In genomic region chr3:100641471-100642032, GRCh38 we compare ENCODE assay signal across 13 cellular contexts. TPM values are rescaled to one million over a fixed set of nuclear protein-coding genes. Genes with fewer than 3 reads are reported as not detected.
DNase-seq lines count a peak whose midpoint lies in the region; ATAC-seq and TF ChIP-seq lines count a peak whose summit lies in the region.
"Had no signal": no experiment of that assay in that cellular context is flagged by ENCODE, and none has a peak within 500 bp of the region (broad histone marks: within the 10 kb centered on the region; RNA-seq: fewer than 3 reads in every experiment).

No MANE protein-coding gene starts in this region.

- H3K4me1 ChIP-seq in A673 (ENCODE audit: insufficient read depth, low read length, poor library complexity, severe bottlenecking) (peaks cover 8% of the 10 kb centered on the region), mesenchymal stem cell (ENCODE audit: control insufficient read depth, insufficient read depth, low read depth, low read length) (no peaks in the 10 kb centered on the region)

- H3K4ac ChIP-seq in mesenchymal stem cell (ENCODE audit: low read depth in 1 of 2, low read length in 2 of 2), result no peak overlapping the region

- intact Hi-C loops in A673 (cut with micrococcal nuclease; ENCODE audit: unreplicated experiment), result no loop called here

- no TSS peak for BruUV-seq in A673 (replicated peaks; lab: Mats Ljungman, UMichigan)

- H3K4me2 ChIP-seq in mesenchymal stem cell (ENCODE audit: low read length, poor library complexity, severe bottlenecking), result no peak overlapping the region
- H3K4me2 ChIP-seq: A549 had no signal

- no peak overlapping the region for H2BK15ac ChIP-seq in mesenchymal stem cell (ENCODE audit: low read depth, poor library complexity, severe bottlenecking)

- peak overlapping the region; percentile 5 for H3K27ac ChIP-seq in A673 (ENCODE audit: low read depth, low read length, poor library complexity, severe bottlenecking)
- no peak overlapping the region for H3K27ac ChIP-seq in mesenchymal stem cell (ENCODE audit: low read length, poor library complexity, severe bottlenecking)
- H3K27ac ChIP-seq: A549 had no signal

- POLR2A ChIA-PET in A673 (lab: Charles Lee; ENCODE audit: low non-redundant PET), result no interaction called here

- no peak overlapping the region for H2BK120ac ChIP-seq in mesenchymal stem cell (ENCODE audit: low read depth, low read length)

- no peak overlapping the region for H3K23ac ChIP-seq in mesenchymal stem cell (ENCODE audit: low read length in 2 of 2)

- CTCF ChIA-PET in A673 (lab: Charles Lee), result interaction anchor here (0.6 kb wide), 1 partner anchor 53 kb away, joined by 3 read pairs; no protein-coding TSS in a partner anchor

- H3K79me1 ChIP-seq in mesenchymal stem cell (replicated peaks; ENCODE audit: low read length, poor library complexity, severe bottlenecking), result no peaks in the 10 kb centered on the region

- no peak overlapping the region for H2BK5ac ChIP-seq in mesenchymal stem cell (ENCODE audit: low read depth, low read length, poor library complexity, severe bottlenecking)

- H3K9me3 ChIP-seq in A673 (ENCODE audit: low read depth, low read length, poor library complexity, severe bottlenecking), result no peaks in the 10 kb centered on the region
- H3K9me3 ChIP-seq in mesenchymal stem cell (ENCODE audit: control insufficient read depth, low read length), result no peaks in the 10 kb centered on the region
- H3K9me3 ChIP-seq: A549 had no signal

- no peak overlapping the region for H4K8ac ChIP-seq in mesenchymal stem cell (ENCODE audit: low read length)

- no peak overlapping the region for H2AK5ac ChIP-seq in mesenchymal stem cell (ENCODE audit: low read length, severe bottlenecking)

- H2AFZ ChIP-seq in mesenchymal stem cell (ENCODE audit: low read depth, low read length), result no peak overlapping the region

- no peak overlapping the region for H3K18ac ChIP-seq in mesenchymal stem cell (ENCODE audit: low read depth in 1 of 2, low read length in 2 of 2)

- no peaks in the 10 kb centered on the region for H3K27me3 ChIP-seq in A673 (replicated peaks; ENCODE audit: insufficient read depth, low read depth, low read length, poor library complexity)
- peaks cover 0 to 20% of the 10 kb centered on the region in 2 experiments for H3K27me3 ChIP-seq in mesenchymal stem cell (ENCODE audit: control insufficient read depth in 1 of 2, insufficient read depth in 1 of 2, low read length in 2 of 2)

- in situ Hi-C loops in G401 (cut with HindIII; ENCODE audit: low sequenced_read_pairs), result no loop called here

- H3K9ac ChIP-seq in mesenchymal stem cell (ENCODE audit: low read length), result no peak overlapping the region

- ATAC-seq in GM19397 (IDR thresholded peaks at IDR 0.05; ENCODE audit: unreplicated experiment), result peak; percentile 87
- ATAC-seq in HG02981 (IDR thresholded peaks at IDR 0.05; ENCODE audit: unreplicated experiment), result peak; percentile 91
- ATAC-seq: A549 had no signal

- H3K36me3 ChIP-seq in A673 (ENCODE audit: insufficient read depth, low read length, poor library complexity, severe bottlenecking) (no peaks in the 10 kb centered on the region), mesenchymal stem cell (ENCODE audit: control insufficient read depth in 1 of 2, insufficient read depth in 2 of 2, low read depth in 1 of 2, low read length in 2 of 2) (no peaks in the 10 kb centered on the region)

- H3K14ac ChIP-seq in mesenchymal stem cell (ENCODE audit: low read length in 2 of 2), result no peak overlapping the region

- H2BK12ac ChIP-seq in mesenchymal stem cell (ENCODE audit: low read length in 2 of 2), result no peak overlapping the region

- TF ChIP-seq CTCF in A673 (conservative IDR thresholded peaks at IDR 0.05; ENCODE audit: low read depth, low read length), result no peak

- no peak overlapping the region for H3K4me3 ChIP-seq in A673 (ENCODE audit: low read depth, low read length, poor library complexity, severe bottlenecking)
- no peak overlapping the region for H3K4me3 ChIP-seq in mesenchymal stem cell (ENCODE audit: insufficient read depth in 1 of 2, low read depth in 1 of 2, low read length in 2 of 2)
- H3K4me3 ChIP-seq: A549 had no signal

- 75% methylated on average over 1 of the region's 3 CpGs for WGBS in mesenchymal stem cell

- peak; percentile 18 for DNase-seq in A673 (ENCODE audit: low spot score)
- peak; percentile 74 for DNase-seq in NOMO-1 treated with DMSO at 0.1 percent for 48 hours (lab: John Stamatoyannopoulos, UW; ENCODE audit: unreplicated experiment)
- no peak for DNase-seq in G401 (ENCODE audit: low spot score)
- DNase-seq in mesenchymal stem cell, result no peak
- DNase-seq in stimulated activated CD4-positive, alpha-beta T cell treated with anti-CD3 and anti-CD28 coated beads, Interleukin-2, amount 100 ng/mL, for 24 hours, result no peak
- DNase-seq in stimulated activated naive CD4-positive, alpha-beta T cell (lab: John Stamatoyannopoulos, UW), result no peak
- DNase-seq: anterior cingulate cortex, erythroblast, trophoblast cell had no signal

- H4K91ac ChIP-seq in mesenchymal stem cell (ENCODE audit: low read length), result no peak overlapping the region

RNA-seq across cellular contexts. Expression of gene ADGRG7, which starts 32.2 kb away (rescaled TPM):
- 2.4 and 2.7 TPM in 2 replicates for total RNA-seq in A673 (2021)
- not detected in 2 replicates for total RNA-seq in G401 (2014; rRNA removed; shearing (Covaris generic))
- polyA plus RNA-seq in mesenchymal stem cell (2013, experiment 1 of 2), result not detected
- not detected for polyA plus RNA-seq in mesenchymal stem cell (2013, experiment 2 of 2)
- polyA plus RNA-seq: IgD-negative memory B cell had no signal

Comparison
In these comparisons a context has a peak if more than half of its experiments do, and no peak if none do; other contexts are left out.
1. DNase-seq: peak in A673 (single experiment) and NOMO-1 treated with DMSO at 0.1 percent for 48 hours (single experiment); none in G401 (single experiment), mesenchymal stem cell (single experiment), stimulated activated CD4-positive, alpha-beta T cell treated with anti-CD3 and anti-CD28 coated beads, Interleukin-2, amount 100 ng/mL, for 24 hours (0 of 2) and stimulated activated naive CD4-positive, alpha-beta T cell (0 of 6).